Comparison of ENCODE assay signal across 22 cellular contexts in the genomic region with DNA sequence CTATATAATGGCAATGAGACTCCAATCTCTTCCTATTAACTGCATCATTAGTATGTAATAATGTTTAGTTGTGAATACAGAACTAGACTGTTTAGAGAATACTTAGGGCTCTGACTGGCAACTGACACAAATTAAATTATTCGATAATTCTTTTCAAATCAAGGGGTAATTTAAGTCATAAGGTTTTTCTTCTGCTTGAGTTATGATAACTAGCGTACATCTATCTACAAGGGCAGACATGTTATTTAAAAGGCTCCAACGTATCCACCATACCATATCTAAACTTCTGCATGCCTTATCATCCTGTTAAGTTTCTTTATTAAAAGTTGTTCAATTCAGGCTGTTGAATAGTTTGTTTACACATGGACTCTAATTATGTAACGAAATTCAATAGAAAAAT. TPM values are rescaled to one million over a fixed set of nuclear protein-coding genes. Genes with fewer than 3 reads are reported as not detected.
DNase-seq lines count a peak whose midpoint lies in the region; ATAC-seq, FAIRE-seq and TF ChIP-seq lines count a peak whose summit lies in the region.
"Had no signal": no experiment of that assay in that cellular context is flagged by ENCODE, and none has a peak within 500 bp of the region (broad histone marks: within the 10 kb centered on the region; RNA-seq: fewer than 3 reads in every experiment).

No MANE protein-coding gene starts in this region.

- H3K18ac ChIP-seq in IMR-90 (ENCODE audit: low read depth, low read length): no peak overlapping the region

- H3K9me2 ChIP-seq in neural cell (ENCODE audit: insufficient read depth, low read length): no peaks in the 10 kb centered on the region

- H2AK5ac ChIP-seq in IMR-90 (ENCODE audit: low read depth, low read length): no peak overlapping the region

- no peak overlapping the region for H4K8ac ChIP-seq in IMR-90 (ENCODE audit: low read depth in 2 of 2, low read length in 2 of 2)

- peaks cover 5 to 31% of the 10 kb centered on the region in 2 experiments; a peak in 2 of 4 replicates for H3K79me1 ChIP-seq in IMR-90 (ENCODE audit: low read depth in 1 of 2, low read length in 2 of 2)

- no peak overlapping the region for H2BK20ac ChIP-seq in IMR-90 (ENCODE audit: low read depth, low read length)

- POLR2A ChIA-PET in A549 (lab: Yijun Ruan, JAX) (interaction anchor here (0.9 to 2.2 kb wide), 2 partner anchors 11 to 185 kb away, joined by 3 to 5 read pairs; no protein-coding TSS in a partner anchor), IMR-90 (lab: Charles Lee; ENCODE audit: unreplicated experiment) (no interaction called here)
- POLR2A ChIA-PET in CD4-positive, alpha-beta T cell (lab: Charles Lee): no interaction called here

- dilution Hi-C loops in IMR-90 (cut with HindIII; ENCODE audit: low sequenced_read_pairs, unreplicated experiment) (no loop called here), mammary epithelial cell (cut with HindIII; ENCODE audit: low sequenced_read_pairs) (no loop called here)

- H3K27me3 Mint-ChIP-seq in CD4-positive, alpha-beta T cell: no peaks in the 10 kb centered on the region

- H3K9me3 ChIP-seq in A549: no peaks in the 10 kb centered on the region
- H3K9me3 ChIP-seq in IMR-90 (ENCODE audit: control insufficient read depth, insufficient read depth, low read length): no peaks in the 10 kb centered on the region
- peaks cover 2% of the 10 kb centered on the region for H3K9me3 ChIP-seq in mammary epithelial cell (replicated peaks; ENCODE audit: insufficient read depth, low read length)
- H3K9me3 ChIP-seq in neural cell (ENCODE audit: low read length): no peaks in the 10 kb centered on the region
- no peaks in the 10 kb centered on the region for H3K9me3 ChIP-seq in CD4-positive, alpha-beta T cell (ENCODE audit: control insufficient read depth, low read length)
- H3K9me3 ChIP-seq: SJSA1 had no signal

- ATAC-seq in A549 (no peak), IMR-90 (ENCODE audit: low read depth) (no peak), HG03108 (IDR thresholded peaks at IDR 0.05; ENCODE audit: unreplicated experiment) (no peak)
- no peak for ATAC-seq in CD4-positive, alpha-beta T cell (ENCODE audit: poor library complexity)
- ATAC-seq: CD8-positive, alpha-beta T cell; Right ventricle myocardium inferior had no signal

- H3K56ac ChIP-seq in IMR-90 (ENCODE audit: extremely low read depth, insufficient read depth, low read length): no peak overlapping the region

- H4K91ac ChIP-seq in IMR-90 (ENCODE audit: insufficient read depth, low read depth, low read length): no peak overlapping the region

- no peaks in the 10 kb centered on the region for H3K4me1 Mint-ChIP-seq in CD4-positive, alpha-beta T cell (ENCODE audit: low read depth)

- intact Hi-C loops in IMR-90 (cut with micrococcal nuclease): no loop called here
- intact Hi-C loops in mammary epithelial cell (cut with micrococcal nuclease): no loop called here
- intact Hi-C loops in CD4-positive, alpha-beta T cell (cut with DNase I, micrococcal nuclease): no loop called here

- no peak overlapping the region for H3K4me3 ChIP-seq in A549
- H3K4me3 ChIP-seq in IMR-90 (ENCODE audit: insufficient read depth, low read depth, low read length): no peak overlapping the region
- peak overlapping the region in 2 of 3 experiments; percentile 17 to 35 for H3K4me3 ChIP-seq in mammary epithelial cell (replicated peaks in 1 of 3; ENCODE audit: insufficient read depth in 1 of 3, low read depth in 2 of 3, low read length in 3 of 3)
- H3K4me3 ChIP-seq in neural cell (ENCODE audit: low read length): peak overlapping the region; percentile 28
- H3K4me3 ChIP-seq: GM23248, SJSA1 had no signal

- H3K9me1 ChIP-seq in IMR-90 (ENCODE audit: insufficient read depth, low read length): no peaks in the 10 kb centered on the region

- no peak for FAIRE-seq in A549 (lab: Jason Lieb, UNC)
- FAIRE-seq: GM12892, GM19239 had no signal

- BruUV-seq in IMR-90 (replicated peaks; lab: Mats Ljungman, UMichigan) (no TSS peak), mammary epithelial cell (replicated peaks; lab: Mats Ljungman, UMichigan) (no TSS peak)

- H3K4ac ChIP-seq in IMR-90 (ENCODE audit: low read depth, low read length): no peak overlapping the region

- H3K79me2 ChIP-seq in mammary epithelial cell (ENCODE audit: insufficient read depth, low read length) (peaks cover 91% of the 10 kb centered on the region), neural cell (replicated peaks; ENCODE audit: insufficient read depth, low read length) (peaks cover 62% of the 10 kb centered on the region)

- TF ChIP-seq POLR2A in A549 (IDR thresholded peaks at IDR 0.05; ENCODE audit: low read length) (no peak), IMR-90 (IDR thresholded peaks at IDR 0.05; ENCODE audit: low read depth, low read length) (no peak)

- H3F3A ChIP-seq in neural cell (ENCODE audit: insufficient read depth, low read length, poor library complexity, severe bottlenecking): no peaks in the 10 kb centered on the region

- TF ChIP-seq RAD21 in A549 (conservative IDR thresholded peaks at IDR 0.05 in 1 of 2, IDR thresholded peaks at IDR 0.05 in 1 of 2) (no peak), IMR-90 (IDR thresholded peaks at IDR 0.05; ENCODE audit: low read length) (no peak), neural cell (conservative IDR thresholded peaks at IDR 0.05) (no peak)

- DNase-seq in A549 (ENCODE audit: low read depth in 1 of 2, low spot score in 1 of 2) (no peak), IMR-90 (no peak), mammary epithelial cell (no peak), activated gamma-delta T cell treated with Interleukin-2 at 50 U/mL for 16 hours (no peak)
- DNase-seq in stimulated activated CD4-positive, alpha-beta T cell treated with anti-CD3 and anti-CD28 coated beads, Interleukin-4, amount 100 ng/mL, for 1 hour: no peak
- DNase-seq in CD4-positive, alpha-beta T cell: no peak
- DNase-seq: C1 segment of cervical spinal cord; CD8-positive, alpha-beta T cell; DMS 273 treated with DMSO at 0.1 percent for 48 hours; GM23248; H7; KG1; MM.1S; NCI-H2029; NCI-H524 treated with DMSO at 0.1 percent for 48 hours; NCI-H774 had no signal

- no peaks in the 10 kb centered on the region for H3K36me3 Mint-ChIP-seq in CD4-positive, alpha-beta T cell (ENCODE audit: low read depth)
- H3K36me3 Mint-ChIP-seq: CD8-positive, alpha-beta T cell had no signal

- H3K27ac Mint-ChIP-seq in CD4-positive, alpha-beta T cell: no peak overlapping the region
- H3K27ac Mint-ChIP-seq: CD8-positive, alpha-beta T cell had no signal

- no peak overlapping the region for H3K9ac ChIP-seq in IMR-90 (ENCODE audit: low read depth, low read length)
- H3K9ac ChIP-seq in mammary epithelial cell (ENCODE audit: insufficient read depth, low read length): peak overlapping the region; percentile 55
- H3K9ac ChIP-seq in neural cell (ENCODE audit: low read length): no peak overlapping the region
- H3K9ac ChIP-seq: GM23248 had no signal

- TF ChIP-seq EP300 in A549 (IDR thresholded peaks at IDR 0.05) (no peak), neural cell (conservative IDR thresholded peaks at IDR 0.05; ENCODE audit: poor library complexity, severe bottlenecking) (no peak)

- H3K4me1 ChIP-seq in A549: peaks cover 79% of the 10 kb centered on the region
- H3K4me1 ChIP-seq in IMR-90 (ENCODE audit: control insufficient read depth, insufficient read depth, low read length): peaks cover 3% of the 10 kb centered on the region; the same call in 1 of the 2 replicates
- H3K4me1 ChIP-seq in mammary epithelial cell (ENCODE audit: insufficient read depth, low read length): peaks cover 57% of the 10 kb centered on the region

- H3K14ac ChIP-seq in IMR-90 (replicated peaks; ENCODE audit: low read depth, low read length): no peak overlapping the region

- H2BK15ac ChIP-seq in IMR-90 (ENCODE audit: low read depth, low read length): no peak overlapping the region

- in situ Hi-C loops in IMR-90 (cut with MboI; ENCODE audit: low sequenced_read_pairs): no loop called here
- in situ Hi-C loops in mammary epithelial cell (cut with MboI; ENCODE audit: low sequenced_read_pairs in 2 of 2): no loop called here

- no peak overlapping the region for H2AK9ac ChIP-seq in IMR-90 (replicated peaks; ENCODE audit: low read depth, low read length, poor library complexity)

- no peak for TF ChIP-seq CTCF in A549 (IDR thresholded peaks at IDR 0.05)
- no peak for TF ChIP-seq CTCF in IMR-90 (conservative IDR thresholded peaks at IDR 0.05; ENCODE audit: low read depth, low read length)
- no peak for TF ChIP-seq CTCF in mammary epithelial cell (conservative IDR thresholded peaks at IDR 0.05 in 1 of 2, IDR thresholded peaks at IDR 0.05 in 1 of 2; ENCODE audit: extremely low read depth in 1 of 2, insufficient read depth in 1 of 2, low read depth in 1 of 2, low read length in 2 of 2)
- no peak for TF ChIP-seq CTCF in neural cell (IDR thresholded peaks at IDR 0.05; ENCODE audit: poor library complexity, severe bottlenecking)
- no peak for TF ChIP-seq CTCF in CD4-positive, alpha-beta T cell (IDR thresholded peaks at IDR 0.05)

- H2BK120ac ChIP-seq in IMR-90 (ENCODE audit: low read depth, low read length): no peak overlapping the region

- H3K36me3 ChIP-seq in IMR-90 (ENCODE audit: control insufficient read depth, insufficient read depth, low read length) (no peaks in the 10 kb centered on the region; the same call in 1 of the 2 replicates), mammary epithelial cell (ENCODE audit: insufficient read depth, low read length) (peaks cover 19% of the 10 kb centered on the region), neural cell (ENCODE audit: insufficient read depth, low read length) (peaks cover 5% of the 10 kb centered on the region)
- H3K36me3 ChIP-seq: SJSA1 had no signal

- no peaks in the 10 kb centered on the region for H3K9me3 Mint-ChIP-seq in CD4-positive, alpha-beta T cell
- H3K9me3 Mint-ChIP-seq: CD8-positive, alpha-beta T cell had no signal

- peak overlapping the region in 1 of 2 experiments; percentile 36; a peak in 2 of 6 replicates for H3K27ac ChIP-seq in A549
- H3K27ac ChIP-seq in IMR-90 (ENCODE audit: insufficient read depth, low read length): no peak overlapping the region
- peak overlapping the region; percentile 59 for H3K27ac ChIP-seq in mammary epithelial cell (ENCODE audit: insufficient read depth, low read depth, low read length)
- H3K27ac ChIP-seq in neural cell (ENCODE audit: low read length): no peak overlapping the region
- H3K27ac ChIP-seq in CD4-positive, alpha-beta T cell (ENCODE audit: low read depth, low read length): no peak overlapping the region
- H3K27ac ChIP-seq: SJSA1 had no signal

- WGBS in A549 (ENCODE audit: missing lambda C conversion rate): 79% methylated on average over 4 of the region's 4 CpGs
- WGBS in IMR-90 (ENCODE audit: extremely low coverage in 2 of 2, insufficient read length in 1 of 2), 2 experiments: no CpG with 5 or more reads among the region's 4 CpGs
- 4% methylated on average over 4 of the region's 4 CpGs for WGBS in mammary epithelial cell (ENCODE audit: low coverage, missing lambda C conversion rate)

- H3K4me2 ChIP-seq in A549 (peak overlapping the region; percentile 51; the same call in 2 of the 3 replicates), IMR-90 (ENCODE audit: low read depth, low read length) (no peak overlapping the region), mammary epithelial cell (ENCODE audit: insufficient read depth, low read depth, low read length) (peak overlapping the region; percentile 77), neural cell (ENCODE audit: low read length) (peak overlapping the region; percentile 62)

- H4K5ac ChIP-seq in IMR-90 (ENCODE audit: low read depth, low read length): no peak overlapping the region

- H2AFZ ChIP-seq in IMR-90 (replicated peaks; ENCODE audit: low read length, poor library complexity) (no peak overlapping the region), mammary epithelial cell (ENCODE audit: low read depth, low read length) (no peak overlapping the region), neural cell (ENCODE audit: low read depth, low read length) (no peak overlapping the region)
- H2AFZ ChIP-seq: GM23248 had no signal

- no peak overlapping the region for H3K4me3 Mint-ChIP-seq in CD4-positive, alpha-beta T cell
- H3K4me3 Mint-ChIP-seq: CD8-positive, alpha-beta T cell had no signal

- H3K23ac ChIP-seq in IMR-90 (ENCODE audit: low read depth, low read length): 0 out of 2 replicates have a peak overlapping the region, but pooled peaks have one; percentile 4

- no peaks in the 10 kb centered on the region for H4K20me1 ChIP-seq in IMR-90 (ENCODE audit: insufficient read depth, low read length)
- no peaks in the 10 kb centered on the region for H4K20me1 ChIP-seq in mammary epithelial cell (ENCODE audit: insufficient read depth, low read length)
- no peaks in the 10 kb centered on the region for H4K20me1 ChIP-seq in neural cell (ENCODE audit: insufficient read depth)

- CTCF ChIA-PET in A549 (lab: Yijun Ruan, JAX): no interaction called here
- CTCF ChIA-PET in IMR-90 (lab: Yijun Ruan, JAX): no interaction called here
- CTCF ChIA-PET in mammary epithelial cell (lab: Charles Lee; ENCODE audit: low non-redundant PET): no interaction called here
- CTCF ChIA-PET in CD4-positive, alpha-beta T cell (lab: Charles Lee): no interaction called here

- H2BK5ac ChIP-seq in IMR-90 (ENCODE audit: low read depth, low read length, poor library complexity, severe bottlenecking): no peak overlapping the region

- H3K27me3 ChIP-seq in IMR-90 (ENCODE audit: control insufficient read depth, insufficient read depth, low read length) (no peaks in the 10 kb centered on the region), mammary epithelial cell (ENCODE audit: insufficient read depth, low read length) (no peaks in the 10 kb centered on the region), neural cell (ENCODE audit: insufficient read depth, low read depth, low read length) (no peaks in the 10 kb centered on the region)
- no peaks in the 10 kb centered on the region for H3K27me3 ChIP-seq in CD4-positive, alpha-beta T cell (ENCODE audit: control insufficient read depth, insufficient read depth, low read length)
- H3K27me3 ChIP-seq: SJSA1 had no signal

RNA-seq across cellular contexts. Expression of a gene that starts 11.2 kb away (rescaled TPM):
- polyA plus RNA-seq in A549 (2011; rRNA removed): 208 and 212 TPM in 2 replicates
- 38.1 and 39.8 TPM in 2 replicates for polyA plus RNA-seq in A549 (2012; cell fraction: cytosol; rRNA removed)
- 42.9 and 51.9 TPM in 2 replicates for polyA plus RNA-seq in A549 (2012; cell fraction: nucleus; rRNA removed)
- 78.1 to 79.2 TPM (median 78.2 TPM) in 3 replicates for polyA plus RNA-seq in A549 (2017; fragmentation: RNase III; extraction: RNeasy Plus Mini Kit Qiagen cat#74134 plus additional on column Dnase treatment)
- polyA minus RNA-seq in A549 (2011; rRNA and poly(A)+ RNA removed): 300 and 317 TPM in 2 replicates
- 97.1 and 116 TPM in 2 replicates for total RNA-seq in IMR-90 (2012; rRNA removed)
- polyA plus RNA-seq in IMR-90 (2012; rRNA removed): 19.3 and 21.2 TPM in 2 replicates
- 9.7 and 16.1 TPM in 2 replicates for polyA plus RNA-seq in IMR-90 (2012; cell fraction: cytosol; rRNA removed)
- polyA plus RNA-seq in IMR-90 (2012; cell fraction: nucleus; rRNA removed; ENCODE audit: low replicate concordance): 8.7 and 33.3 TPM in 2 replicates
- 100 to 1,000 TPM; 312 to 708 TPM for total RNA-seq in mammary epithelial cell
- polyA plus RNA-seq in mammary epithelial cell: 140 TPM
- polyA minus RNA-seq in mammary epithelial cell: 473 TPM
- 377 and 386 TPM in 2 replicates for polyA plus RNA-seq in neural cell
- polyA minus RNA-seq in neural cell: 978 and 1,090 TPM in 2 replicates
- total RNA-seq in CD4-positive, alpha-beta T cell: under 1 TPM; 0.08 TPM
- total RNA-seq: CD8-positive, alpha-beta T cell had no signal

Comparison
In these comparisons a context has a peak if more than half of its experiments do, and no peak if none do; other contexts are left out.
1. H3K4me3 ChIP-seq: peak in mammary epithelial cell (2 of 3) and neural cell (single experiment); none in A549 (single experiment) and IMR-90 (single experiment).